ENCODE assay signal across 1 cellular context in the genomic region with DNA sequence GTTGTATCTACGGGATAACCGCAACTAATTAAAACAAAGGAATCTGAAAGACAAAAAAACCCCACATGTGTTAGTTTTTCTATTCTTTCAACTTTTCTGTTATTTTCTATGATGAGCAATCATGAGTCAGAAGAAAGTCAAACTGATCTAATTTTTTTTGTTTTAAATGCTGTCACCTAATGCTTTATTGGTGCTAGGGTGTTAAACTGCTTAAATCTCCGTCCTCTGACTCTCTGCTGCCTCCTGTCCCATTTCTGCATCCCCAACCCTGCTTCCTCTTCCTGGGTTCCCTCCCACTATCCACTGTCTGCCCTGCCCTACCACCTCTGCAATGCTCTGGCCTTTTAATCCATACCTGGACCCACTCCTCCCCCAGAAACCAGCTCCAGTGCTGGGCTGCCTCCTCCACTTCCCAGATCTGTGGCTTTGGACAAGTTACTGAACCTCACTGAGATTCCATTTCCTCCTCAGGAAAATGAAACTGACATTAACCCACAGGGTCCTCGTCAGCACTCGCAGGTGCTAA.
TF ChIP-seq lines count a peak whose summit lies in the region.

No MANE protein-coding gene starts in this region.

TF ChIP-seq in HCT116, 20 proteins besides CTCF, POLR2A, EP300 and RAD21:
- TF ChIP-seq SRF (IDR thresholded peaks at IDR 0.05; ENCODE audit: low read depth) (no peak), ZFX (IDR thresholded peaks at IDR 0.05) (no peak), ZNF274 (IDR thresholded peaks at IDR 0.05; ENCODE audit: low read depth, low read length) (no peak), JUND (IDR thresholded peaks at IDR 0.05) (no peak), SP1 (IDR thresholded peaks at IDR 0.05; ENCODE audit: low read depth) (no peak), YY1 (IDR thresholded peaks at IDR 0.05; ENCODE audit: extremely low read depth, insufficient replicate concordance, low read depth, low read length) (no peak), EGR1 (IDR thresholded peaks at IDR 0.05; ENCODE audit: low read depth) (no peak), SIN3A (IDR thresholded peaks at IDR 0.05; ENCODE audit: low read depth) (no peak), TCF7L2 (IDR thresholded peaks at IDR 0.05; ENCODE audit: borderline replicate concordance, extremely low read depth, insufficient read depth, insufficient read length) (no peak), POLR2AphosphoS5 (IDR thresholded peaks at IDR 0.05; ENCODE audit: low read depth, low read length) (no peak)
- TF ChIP-seq, protein P1, sequence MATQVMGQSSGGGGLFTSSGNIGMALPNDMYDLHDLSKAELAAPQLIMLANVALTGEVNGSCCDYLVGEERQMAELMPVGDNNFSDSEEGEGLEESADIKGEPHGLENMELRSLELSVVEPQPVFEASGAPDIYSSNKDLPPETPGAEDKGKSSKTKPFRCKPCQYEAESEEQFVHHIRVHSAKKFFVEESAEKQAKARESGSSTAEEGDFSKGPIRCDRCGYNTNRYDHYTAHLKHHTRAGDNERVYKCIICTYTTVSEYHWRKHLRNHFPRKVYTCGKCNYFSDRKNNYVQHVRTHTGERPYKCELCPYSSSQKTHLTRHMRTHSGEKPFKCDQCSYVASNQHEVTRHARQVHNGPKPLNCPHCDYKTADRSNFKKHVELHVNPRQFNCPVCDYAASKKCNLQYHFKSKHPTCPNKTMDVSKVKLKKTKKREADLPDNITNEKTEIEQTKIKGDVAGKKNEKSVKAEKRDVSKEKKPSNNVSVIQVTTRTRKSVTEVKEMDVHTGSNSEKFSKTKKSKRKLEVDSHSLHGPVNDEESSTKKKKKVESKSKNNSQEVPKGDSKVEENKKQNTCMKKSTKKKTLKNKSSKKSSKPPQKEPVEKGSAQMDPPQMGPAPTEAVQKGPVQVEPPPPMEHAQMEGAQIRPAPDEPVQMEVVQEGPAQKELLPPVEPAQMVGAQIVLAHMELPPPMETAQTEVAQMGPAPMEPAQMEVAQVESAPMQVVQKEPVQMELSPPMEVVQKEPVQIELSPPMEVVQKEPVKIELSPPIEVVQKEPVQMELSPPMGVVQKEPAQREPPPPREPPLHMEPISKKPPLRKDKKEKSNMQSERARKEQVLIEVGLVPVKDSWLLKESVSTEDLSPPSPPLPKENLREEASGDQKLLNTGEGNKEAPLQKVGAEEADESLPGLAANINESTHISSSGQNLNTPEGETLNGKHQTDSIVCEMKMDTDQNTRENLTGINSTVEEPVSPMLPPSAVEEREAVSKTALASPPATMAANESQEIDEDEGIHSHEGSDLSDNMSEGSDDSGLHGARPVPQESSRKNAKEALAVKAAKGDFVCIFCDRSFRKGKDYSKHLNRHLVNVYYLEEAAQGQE (IDR thresholded peaks at IDR 0.05; ENCODE audit: low read depth) = no peak
- TF ChIP-seq, protein P2, sequence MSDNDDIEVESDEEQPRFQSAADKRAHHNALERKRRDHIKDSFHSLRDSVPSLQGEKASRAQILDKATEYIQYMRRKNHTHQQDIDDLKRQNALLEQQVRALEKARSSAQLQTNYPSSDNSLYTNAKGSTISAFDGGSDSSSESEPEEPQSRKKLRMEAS (IDR thresholded peaks at IDR 0.05) = no peak
- TF ChIP-seq, protein P3, sequence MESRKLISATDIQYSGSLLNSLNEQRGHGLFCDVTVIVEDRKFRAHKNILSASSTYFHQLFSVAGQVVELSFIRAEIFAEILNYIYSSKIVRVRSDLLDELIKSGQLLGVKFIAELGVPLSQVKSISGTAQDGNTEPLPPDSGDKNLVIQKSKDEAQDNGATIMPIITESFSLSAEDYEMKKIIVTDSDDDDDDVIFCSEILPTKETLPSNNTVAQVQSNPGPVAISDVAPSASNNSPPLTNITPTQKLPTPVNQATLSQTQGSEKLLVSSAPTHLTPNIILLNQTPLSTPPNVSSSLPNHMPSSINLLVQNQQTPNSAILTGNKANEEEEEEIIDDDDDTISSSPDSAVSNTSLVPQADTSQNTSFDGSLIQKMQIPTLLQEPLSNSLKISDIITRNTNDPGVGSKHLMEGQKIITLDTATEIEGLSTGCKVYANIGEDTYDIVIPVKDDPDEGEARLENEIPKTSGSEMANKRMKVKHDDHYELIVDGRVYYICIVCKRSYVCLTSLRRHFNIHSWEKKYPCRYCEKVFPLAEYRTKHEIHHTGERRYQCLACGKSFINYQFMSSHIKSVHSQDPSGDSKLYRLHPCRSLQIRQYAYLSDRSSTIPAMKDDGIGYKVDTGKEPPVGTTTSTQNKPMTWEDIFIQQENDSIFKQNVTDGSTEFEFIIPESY (IDR thresholded peaks at IDR 0.05; ENCODE audit: extremely low read depth, insufficient replicate concordance, low read length) = no peak
- TF ChIP-seq, protein P4, sequence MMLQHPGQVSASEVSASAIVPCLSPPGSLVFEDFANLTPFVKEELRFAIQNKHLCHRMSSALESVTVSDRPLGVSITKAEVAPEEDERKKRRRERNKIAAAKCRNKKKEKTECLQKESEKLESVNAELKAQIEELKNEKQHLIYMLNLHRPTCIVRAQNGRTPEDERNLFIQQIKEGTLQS (IDR thresholded peaks at IDR 0.05) = no peak
